Comparison of ENCODE assay signal across 30 cellular contexts in genomic region chr3:189911001-189911400, GRCh38.
"Had no signal": no experiment of that assay in that cellular context is flagged by ENCODE, and none has a peak within 500 bp of the region (broad histone marks: within the 10 kb centered on the region; RNA-seq: fewer than 3 reads in every experiment).

No MANE protein-coding gene starts in this region.

- H3K36me3 Mint-ChIP-seq: mesothelial cell of epicardium, neural progenitor cell had no signal

- H3K9me3 ChIP-seq: gastrocnemius medialis, mucosa of descending colon, prostate gland, right atrium auricular region, suprapubic skin, transverse colon, upper lobe of right lung, uterus had no signal

- H2AFZ ChIP-seq: neural progenitor cell, parathyroid adenoma had no signal

- FAIRE-seq: endothelial cell of umbilical vein had no signal

- H3K4me3 ChIP-seq: coronary artery, gastrocnemius medialis, lung, mucosa of descending colon, neural progenitor cell, prostate gland, right atrium auricular region, smooth muscle cell, suprapubic skin, transverse colon, upper lobe of right lung, uterus had no signal

- H3K27me3 Mint-ChIP-seq: stimulated activated naive CD8-positive, alpha-beta T cell treated with anti-CD3 and anti-CD28 coated beads, Interleukin-15, amount 100 ng/mL, for 72 hours had no signal

- H3K27ac ChIP-seq: coronary artery, gastrocnemius medialis, neural progenitor cell, parathyroid adenoma, prostate gland, right atrium auricular region, suprapubic skin, transverse colon, upper lobe of right lung, uterus had no signal

- H3K27ac Mint-ChIP-seq: mesothelial cell of epicardium; naive B cell; nephron; neural progenitor cell; stimulated activated naive CD8-positive, alpha-beta T cell treated with anti-CD3 and anti-CD28 coated beads, Interleukin-15, amount 100 ng/mL, for 72 hours had no signal

- H3K9me3 Mint-ChIP-seq: mesothelial cell of epicardium; nephron; neural progenitor cell; stimulated activated naive CD8-positive, alpha-beta T cell treated with anti-CD3 and anti-CD28 coated beads, Interleukin-15, amount 100 ng/mL, for 72 hours had no signal

- DNase-seq: dermis blood vessel endothelial cell; effector memory CD4-positive, alpha-beta T cell; gastrocnemius medialis; head of caudate nucleus; islet precursor cell; mesenchymal stem cell; mucosa of descending colon; naive B cell; stimulated activated CD4-positive, alpha-beta T cell treated with anti-CD3 and anti-CD28 coated beads, Interleukin-12 subunit alpha, Interleukin-12 subunit beta, amount 100 ng/mL, for 4 hours; stimulated activated CD4-positive, alpha-beta T cell treated with anti-CD3 and anti-CD28 coated beads, Interleukin-1b, Interleukin-23, amount 100 ng/mL, for 48 hours; stimulated activated CD4-positive, alpha-beta T cell treated with anti-CD3 and anti-CD28 coated beads, Interleukin-4, amount 100 ng/mL, for 1 hour; stimulated activated CD8-positive, alpha-beta memory T cell treated with anti-CD3 and anti-CD28 coated beads, Interleukin-4, amount 100 ng/mL, for 48 hours; stimulated activated naive CD4-positive, alpha-beta T cell; stimulated activated naive CD8-positive, alpha-beta T cell treated with anti-CD3 and anti-CD28 coated beads, Interleukin-15, amount 100 ng/mL, for 72 hours; transverse colon; upper lobe of right lung; uterus had no signal

- H3K36me3 ChIP-seq: gastrocnemius medialis, neural progenitor cell, prostate gland, right atrium auricular region, suprapubic skin, transverse colon, upper lobe of right lung, uterus had no signal

- H3K4me1 ChIP-seq: neural progenitor cell, parathyroid adenoma, prostate gland, right atrium auricular region, transverse colon, upper lobe of right lung, uterus had no signal

- H3K79me2 ChIP-seq: parathyroid adenoma had no signal

- H3K4me2 ChIP-seq: neural progenitor cell, smooth muscle cell had no signal

- H3K9ac ChIP-seq: neural progenitor cell, parathyroid adenoma had no signal

- ATAC-seq: gastrocnemius medialis; left lobe of liver; mucosa of descending colon; sciatic nerve; stimulated activated naive CD8-positive, alpha-beta T cell treated with anti-CD3 and anti-CD28 coated beads, Interleukin-15, amount 100 ng/mL, for 72 hours; upper lobe of right lung had no signal

- H3K4me1 Mint-ChIP-seq: mesothelial cell of epicardium; naive B cell; nephron; neural progenitor cell; stimulated activated naive CD8-positive, alpha-beta T cell treated with anti-CD3 and anti-CD28 coated beads, Interleukin-15, amount 100 ng/mL, for 72 hours had no signal

- H3K4me3 Mint-ChIP-seq: mesothelial cell of epicardium; naive B cell; nephron; neural progenitor cell; stimulated activated naive CD8-positive, alpha-beta T cell treated with anti-CD3 and anti-CD28 coated beads, Interleukin-15, amount 100 ng/mL, for 72 hours had no signal

- H3K27me3 ChIP-seq: gastrocnemius medialis, neural progenitor cell, right atrium auricular region, suprapubic skin, transverse colon, upper lobe of right lung, uterus had no signal
